ENCODE assay signal across 8 cellular contexts in the genomic region with DNA sequence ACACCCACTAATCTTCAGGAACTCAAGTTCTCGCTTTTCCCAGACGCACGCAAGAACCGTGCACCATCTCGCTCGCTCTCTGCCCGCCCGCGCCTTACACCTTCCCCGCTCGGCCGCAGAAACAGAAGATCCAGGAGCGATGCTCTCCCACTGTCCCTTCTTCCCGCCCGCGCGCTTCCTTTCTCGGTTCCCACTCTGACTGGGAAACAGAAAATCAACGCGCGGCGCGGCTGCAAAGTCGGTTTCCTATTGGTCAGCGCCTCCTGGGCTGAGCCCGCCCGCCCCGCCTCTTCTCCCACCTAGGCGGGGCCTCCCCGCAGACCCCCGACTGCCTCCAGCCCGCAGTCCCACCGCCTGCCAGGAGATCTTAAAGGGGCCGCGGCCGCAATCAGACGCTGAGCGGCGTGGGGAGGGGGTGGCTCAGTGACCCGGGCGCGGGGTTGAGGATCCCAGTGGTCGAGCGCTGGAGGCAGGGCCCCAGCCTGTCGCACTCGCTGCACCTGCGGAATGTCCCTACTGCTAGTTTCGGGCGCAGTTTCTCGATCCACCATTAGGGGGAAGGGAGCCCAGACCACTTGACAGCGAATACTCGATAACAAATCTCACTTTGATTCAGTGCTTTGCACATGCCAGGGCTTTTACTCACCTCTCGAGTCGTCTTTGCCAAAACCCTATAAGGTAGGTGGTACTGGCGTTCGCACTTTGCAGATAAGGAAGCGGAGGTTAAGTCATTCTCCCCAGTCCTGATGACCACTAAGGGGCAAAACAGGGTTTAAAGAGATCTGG. TPM values are rescaled to one million over a fixed set of nuclear protein-coding genes. Genes with fewer than 3 reads are reported as not detected.
DNase-seq lines count a peak whose midpoint lies in the region; ATAC-seq and TF ChIP-seq lines count a peak whose summit lies in the region.

No MANE protein-coding gene starts in this region.

- H3K4me1 ChIP-seq in SK-N-SH (ENCODE audit: control insufficient read depth in 1 of 2, insufficient read depth in 2 of 2, low read depth in 1 of 2, low read length in 1 of 2) (peaks cover 0 to 12% of the 10 kb centered on the region in 2 experiments; a peak in 1 of 4 replicates), ovary (ENCODE audit: insufficient read depth) (peaks cover 10% of the 10 kb centered on the region), tibial artery (peaks cover 0 to 33% (median 18%) of the 10 kb centered on the region in 4 donors)

- no peaks in the 10 kb centered on the region for H3K36me3 ChIP-seq in SK-N-SH (replicated peaks in 1 of 2; ENCODE audit: control insufficient read depth in 1 of 2, insufficient read depth in 2 of 2, low read length in 1 of 2)
- no peaks in the 10 kb centered on the region for H3K36me3 ChIP-seq in ovary
- peaks cover 0 to 20% (median 15%) of the 10 kb centered on the region in 3 donors for H3K36me3 ChIP-seq in tibial artery

- H3K9me3 Mint-ChIP-seq in activated naive CD8-positive, alpha-beta T cell (ENCODE audit: low read depth), result no peaks in the 10 kb centered on the region

- peaks cover 5% of the 10 kb centered on the region for H3K36me3 Mint-ChIP-seq in activated naive CD8-positive, alpha-beta T cell

- no peak for TF ChIP-seq RAD21 in SK-N-SH (IDR thresholded peaks at IDR 0.05; ENCODE audit: low read length)

- peaks cover 27% of the 10 kb centered on the region for H3K4me1 Mint-ChIP-seq in activated naive CD8-positive, alpha-beta T cell (ENCODE audit: low read depth)

- H3K27ac Mint-ChIP-seq in activated naive CD8-positive, alpha-beta T cell, result peak overlapping the region; percentile 87

- H3K27me3 Mint-ChIP-seq in activated naive CD8-positive, alpha-beta T cell, result no peaks in the 10 kb centered on the region

- H2AFZ ChIP-seq in SK-N-SH (ENCODE audit: low read depth), result peak overlapping the region; percentile 89

- TF ChIP-seq CTCF in GM10248 (IDR thresholded peaks at IDR 0.05; ENCODE audit: control extremely low read depth, extremely low read depth, low read depth, missing control alignments) (peak; percentile 56), SK-N-SH (IDR thresholded peaks at IDR 0.05) (peak; percentile 38), ovary (IDR thresholded peaks at IDR 0.05) (peak in 2 of 3 donors; percentile 70 to 80), tibial artery (IDR thresholded peaks at IDR 0.05) (peak; percentile 44 to 51)

- peak overlapping the region; percentile 96 for H3K4me2 ChIP-seq in SK-N-SH

- POLR2A ChIA-PET in GM10248 (lab: Yijun Ruan, JAX) (interaction anchor here (0.6 kb wide), 1 partner anchor 73 kb away, joined by 3 read pairs; no protein-coding TSS in a partner anchor), SK-N-SH (lab: Yijun Ruan, JAX) (interaction anchor here (1.3 kb wide), 1 partner anchor 25 kb away, joined by 3 read pairs; no protein-coding TSS in a partner anchor)

- CTCF ChIA-PET in GM10248 (lab: Yijun Ruan, JAX), result interaction anchor here (0.7 to 1.6 kb wide), 3 partner anchors 21 to 30 kb away, joined by 4 to 6 read pairs (median 5); a partner anchor contains a TSS
- CTCF ChIA-PET in SK-N-SH (lab: Yijun Ruan, JAX), result interaction anchor here (1.1 kb wide), 1 partner anchor 45 kb away, joined by 8 read pairs; no protein-coding TSS in a partner anchor

- peak; percentile 96 for DNase-seq in GM10248 (ENCODE audit: extremely low spot score)
- DNase-seq in NCI-H1048 (lab: John Stamatoyannopoulos, UW), result peak; percentile 87
- DNase-seq in SK-N-SH, result peak; percentile 99
- peak; percentile 97 for DNase-seq in Right ventricle myocardium inferior (ENCODE audit: missing footprints)
- DNase-seq in ovary, result peak; percentile 95 to 97 (median 96)
- DNase-seq in tibial artery, result peak; percentile 97

- H3K79me2 ChIP-seq in SK-N-SH (ENCODE audit: insufficient read depth), result no peaks in the 10 kb centered on the region

- TF ChIP-seq EP300 in SK-N-SH (IDR thresholded peaks at IDR 0.05; ENCODE audit: borderline replicate concordance in 1 of 2, low read depth in 1 of 2, low read length in 1 of 2) (0 out of 4 replicates have a peak, but pooled peaks have one; percentile 13), ovary (IDR thresholded peaks at IDR 0.05) (no peak)

- ATAC-seq in HG02571 (IDR thresholded peaks at IDR 0.05; ENCODE audit: unreplicated experiment), result peak; percentile 74
- ATAC-seq in Right ventricle myocardium inferior, result peak; percentile 96

- WGBS in SK-N-SH (ENCODE audit: low lambda C conversion rate), result 1% methylated on average over 31 of the region's 57 CpGs
- 0 to 1% (median 1%) methylated on average over 44 to 57 of the region's 57 CpGs for WGBS in ovary, 3 donors

- H3K4me3 ChIP-seq in SK-N-SH (ENCODE audit: low read depth in 2 of 2, low read length in 1 of 2) (peak overlapping the region; percentile 69 to 84), ovary (peak overlapping the region; percentile 76), tibial artery (peak overlapping the region; percentile 65 to 72)

- H3K27me3 ChIP-seq in SK-N-SH (ENCODE audit: insufficient read depth) (peaks cover 16% of the 10 kb centered on the region), ovary (no peaks in the 10 kb centered on the region), tibial artery (peaks cover 0 to 24% of the 10 kb centered on the region in 2 donors)

- H3K9me2 ChIP-seq in SK-N-SH, result no peaks in the 10 kb centered on the region

- H3F3A ChIP-seq in SK-N-SH (replicated peaks; ENCODE audit: insufficient read depth), result no peaks in the 10 kb centered on the region

- H3K9ac ChIP-seq in SK-N-SH, result peak overlapping the region; percentile 41; the same call in 1 of the 2 replicates

- no peaks in the 10 kb centered on the region for H4K20me1 ChIP-seq in SK-N-SH (ENCODE audit: insufficient read depth)

- H3K4me3 Mint-ChIP-seq in activated naive CD8-positive, alpha-beta T cell, result peak overlapping the region; percentile 96

- intact Hi-C loops in Right ventricle myocardium inferior (cut with DNase I) (loop anchor here (1.0 kb wide), 1 partner anchor 35 kb away; no protein-coding TSS in a partner anchor), ovary (cut with DNase I) (no loop called here), tibial artery (cut with DNase I; ENCODE audit: low total_unique reads) (no loop called here)

- H3K27ac ChIP-seq in SK-N-SH (ENCODE audit: low read depth in 2 of 2, low read length in 1 of 2) (peak overlapping the region in 1 of 2 experiments; percentile 75; a peak in 1 of 4 replicates), ovary (no peak overlapping the region), tibial artery (peak overlapping the region; percentile 64 to 73)

- TF ChIP-seq POLR2A in ovary (IDR thresholded peaks at IDR 0.05), result no peak

- H3K9me3 ChIP-seq in SK-N-SH (no peaks in the 10 kb centered on the region), ovary (no peaks in the 10 kb centered on the region), tibial artery (no peaks in the 10 kb centered on the region)

TF ChIP-seq in SK-N-SH, 30 proteins besides CTCF, POLR2A, EP300 and RAD21:
- TF ChIP-seq CHD2 (IDR thresholded peaks at IDR 0.05; ENCODE audit: low read length, partially characterized antibody) (peak; percentile 26), NFIC (IDR thresholded peaks at IDR 0.05; ENCODE audit: borderline replicate concordance) (no peak; the same call in 1 of the 2 replicates), TCF12 (IDR thresholded peaks at IDR 0.05) (peak; percentile 19; the same call in 1 of the 2 replicates), FOSL2 (IDR thresholded peaks at IDR 0.05; ENCODE audit: borderline replicate concordance, low read depth) (peak; percentile 4; the same call in 1 of the 2 replicates), SMC3 (IDR thresholded peaks at IDR 0.05; ENCODE audit: low read depth, low read length) (no peak)
- TF ChIP-seq, protein P1, sequence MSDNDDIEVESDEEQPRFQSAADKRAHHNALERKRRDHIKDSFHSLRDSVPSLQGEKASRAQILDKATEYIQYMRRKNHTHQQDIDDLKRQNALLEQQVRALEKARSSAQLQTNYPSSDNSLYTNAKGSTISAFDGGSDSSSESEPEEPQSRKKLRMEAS (IDR thresholded peaks at IDR 0.05; ENCODE audit: low read depth), result peak; percentile 72

RNA-seq across cellular contexts. Expression of a gene that starts 0.7 kb away (rescaled TPM):
- polyA plus RNA-seq in SK-N-SH (2012; rRNA removed) (9.4 and 10.9 TPM in 2 replicates), ovary (10 to 100 TPM; 30.0 to 74.0 TPM)
- 6.3 and 9.1 TPM in 2 replicates for polyA plus RNA-seq in SK-N-SH (2012; cell fraction: cytosol; rRNA removed)
- polyA plus RNA-seq in SK-N-SH (2012; cell fraction: nucleus; rRNA removed), result 27.1 and 28.0 TPM in 2 replicates
- total RNA-seq in Right ventricle myocardium inferior (89.9 TPM), ovary (10 to 100 TPM; 26.7 to 71.3 (median 43.8) TPM)

RNA-seq across cellular contexts. Expression of a gene that starts 3.8 kb away (rescaled TPM):
- polyA plus RNA-seq in SK-N-SH (2012; rRNA removed) (not detected in 2 replicates), ovary (under 1 TPM in 1 of 2 donors, not detected in 1; 0.33 TPM)
- 0.01 TPM in 1 of 2 replicates, not detected in the other for polyA plus RNA-seq in SK-N-SH (2012; cell fraction: cytosol; rRNA removed)
- polyA plus RNA-seq in SK-N-SH (2012; cell fraction: nucleus; rRNA removed), result 0.06 TPM in 1 of 2 replicates, not detected in the other
- total RNA-seq in Right ventricle myocardium inferior (not detected), ovary (10 to 100 TPM in 1 of 7 donors, 1 to 10 TPM in 3, under 1 TPM in 2, not detected in 1; 0.52 to 30.1 (median 2.0) TPM)

RNA-seq across cellular contexts. Expression of a gene that starts 21.3 kb away (rescaled TPM):
- 0.05 and 0.11 TPM in 2 replicates for polyA plus RNA-seq in SK-N-SH (2012; rRNA removed)
- polyA plus RNA-seq in SK-N-SH (2012; cell fraction: cytosol; rRNA removed), result 0.03 and 0.04 TPM in 2 replicates
- polyA plus RNA-seq in SK-N-SH (2012; cell fraction: nucleus; rRNA removed), result 0.08 and 0.12 TPM in 2 replicates
- 0.92 TPM for total RNA-seq in Right ventricle myocardium inferior
- 1 to 10 TPM in 3 of 7 donors, under 1 TPM in 4; 0.72 to 2.3 (median 1.00) TPM for total RNA-seq in ovary
- polyA plus RNA-seq in ovary, result 1 to 10 TPM in 1 of 2 donors, under 1 TPM in 1; 0.63 to 1.2 TPM

RNA-seq across cellular contexts. Expression of a gene that starts 26.7 kb away (rescaled TPM):
- polyA plus RNA-seq in SK-N-SH (2012; rRNA removed) (0.06 and 0.12 TPM in 2 replicates), ovary (under 1 TPM in 1 of 2 donors, not detected in 1; 0.38 TPM)
- polyA plus RNA-seq in SK-N-SH (2012; cell fraction: cytosol; rRNA removed), result 0.03 and 0.05 TPM in 2 replicates
- polyA plus RNA-seq in SK-N-SH (2012; cell fraction: nucleus; rRNA removed), result 0.25 and 0.31 TPM in 2 replicates
- total RNA-seq in Right ventricle myocardium inferior (0.16 TPM), ovary (under 1 TPM in 3 of 7 donors, not detected in 4; 0.20 to 0.52 (median 0.43) TPM)

RNA-seq across cellular contexts. Expression of a gene that starts 35.7 kb away (rescaled TPM):
- polyA plus RNA-seq in SK-N-SH (2012; rRNA removed) (57.1 and 96.8 TPM in 2 replicates), ovary (100 to 1,000 TPM; 104 to 160 TPM)
- polyA plus RNA-seq in SK-N-SH (2012; cell fraction: cytosol; rRNA removed), result 50.4 and 82.3 TPM in 2 replicates
- polyA plus RNA-seq in SK-N-SH (2012; cell fraction: nucleus; rRNA removed), result 78.4 and 95.7 TPM in 2 replicates
- total RNA-seq in Right ventricle myocardium inferior (87.9 TPM), ovary (100 to 1,000 TPM in 5 of 7 donors, 10 to 100 TPM in 2; 56.2 to 260 (median 253) TPM)

Comparison
In these comparisons a context has a peak if more than half of its experiments do, and no peak if none do; other contexts are left out.
1. H3K27ac ChIP-seq: peak in tibial artery (2 of 2); none in ovary (0 of 2).
2. Peak in every context shown above with its lines, with median percentiles within 50 percentile points of each other: DNase-seq, CTCF ChIP-seq and H3K4me3 ChIP-seq.